9 cellular contexts compared by ENCODE assay signal in genomic region chr10:119654540-119654939, GRCh38. TPM values are rescaled to one million over a fixed set of nuclear protein-coding genes. Genes with fewer than 3 reads are reported as not detected.
DNase-seq lines count a peak whose midpoint lies in the region; ATAC-seq, FAIRE-seq and TF ChIP-seq lines count a peak whose summit lies in the region.
"Had no signal": no experiment of that assay in that cellular context is flagged by ENCODE, and none has a peak within 500 bp of the region (broad histone marks: within the 10 kb centered on the region; RNA-seq: fewer than 3 reads in every experiment).

No MANE protein-coding gene starts in this region.

- H3F3A ChIP-seq in neural progenitor cell (ENCODE audit: low read depth), result peaks cover 24% of the 10 kb centered on the region

- H3K36me3 Mint-ChIP-seq in neural progenitor cell, result peaks cover 7% of the 10 kb centered on the region

- H3K4me2 ChIP-seq in neural progenitor cell, result no peak overlapping the region

- ATAC-seq in GM18502 (IDR thresholded peaks at IDR 0.05; ENCODE audit: poor library complexity, unreplicated experiment) (no peak), GM19324 (IDR thresholded peaks at IDR 0.05; ENCODE audit: low FRiP score, unreplicated experiment) (no peak)

- H3K4me1 Mint-ChIP-seq in neural progenitor cell, result peaks cover 58% of the 10 kb centered on the region

- TF ChIP-seq POLR2A in GM12891 (IDR thresholded peaks at IDR 0.05; ENCODE audit: low read depth, low read length), result no peak

- peak; percentile 47 for DNase-seq in EH (ENCODE audit: low read depth)
- DNase-seq in fibroblast of gingiva (ENCODE audit: low read depth), result peak; percentile 57
- no peak for DNase-seq in skeletal muscle cell (ENCODE audit: low read depth)
- DNase-seq in neural progenitor cell (ENCODE audit: low spot score), result no peak
- DNase-seq in GM12891 (ENCODE audit: insufficient read length, low spot score), result no peak
- DNase-seq: H9 had no signal

- no peak overlapping the region for H3K27ac Mint-ChIP-seq in neural progenitor cell
- H3K27ac Mint-ChIP-seq: H9 had no signal

- H3K9me3 ChIP-seq in neural progenitor cell (ENCODE audit: low read depth), result no peaks in the 10 kb centered on the region

- H2AFZ ChIP-seq in neural progenitor cell (replicated peaks), result no peak overlapping the region

- no peaks in the 10 kb centered on the region for H3K9me3 Mint-ChIP-seq in neural progenitor cell
- H3K9me3 Mint-ChIP-seq: H9 had no signal

- peaks cover 6% of the 10 kb centered on the region for H3K27me3 ChIP-seq in neural progenitor cell

- FAIRE-seq in GM12891 (lab: Jason Lieb, UNC), result no peak

- no peak overlapping the region for H3K4me3 Mint-ChIP-seq in neural progenitor cell

- no peak for TF ChIP-seq CTCF in neural progenitor cell (IDR thresholded peaks at IDR 0.05)

- peaks cover 27% of the 10 kb centered on the region for H3K79me2 ChIP-seq in neural progenitor cell (ENCODE audit: low read depth)

- H3K27me3 Mint-ChIP-seq in neural progenitor cell (ENCODE audit: insufficient read depth, low read depth), result peaks cover 2% of the 10 kb centered on the region

- H4K20me1 ChIP-seq in neural progenitor cell (ENCODE audit: low read depth), result peaks cover 41% of the 10 kb centered on the region

- H3K4me3 ChIP-seq in skeletal muscle cell (ENCODE audit: low read depth, low read length) (peak overlapping the region; percentile 82), neural progenitor cell (no peak overlapping the region)

- no peak overlapping the region for H3K9ac ChIP-seq in neural progenitor cell

- peaks cover 32% of the 10 kb centered on the region for H3K4me1 ChIP-seq in neural progenitor cell

- H3K36me3 ChIP-seq in neural progenitor cell, result no peaks in the 10 kb centered on the region

- no peak overlapping the region for H3K27ac ChIP-seq in neural progenitor cell

TF ChIP-seq in PFSK-1, 5 proteins besides CTCF, POLR2A, EP300 and RAD21:
- no peak for TF ChIP-seq TAF1 (IDR thresholded peaks at IDR 0.05; ENCODE audit: borderline replicate concordance, insufficient read depth, low read length)
- TF ChIP-seq POLR2AphosphoS5 (IDR thresholded peaks at IDR 0.05; ENCODE audit: low read depth, low read length), result no peak
- TF ChIP-seq, protein P1, sequence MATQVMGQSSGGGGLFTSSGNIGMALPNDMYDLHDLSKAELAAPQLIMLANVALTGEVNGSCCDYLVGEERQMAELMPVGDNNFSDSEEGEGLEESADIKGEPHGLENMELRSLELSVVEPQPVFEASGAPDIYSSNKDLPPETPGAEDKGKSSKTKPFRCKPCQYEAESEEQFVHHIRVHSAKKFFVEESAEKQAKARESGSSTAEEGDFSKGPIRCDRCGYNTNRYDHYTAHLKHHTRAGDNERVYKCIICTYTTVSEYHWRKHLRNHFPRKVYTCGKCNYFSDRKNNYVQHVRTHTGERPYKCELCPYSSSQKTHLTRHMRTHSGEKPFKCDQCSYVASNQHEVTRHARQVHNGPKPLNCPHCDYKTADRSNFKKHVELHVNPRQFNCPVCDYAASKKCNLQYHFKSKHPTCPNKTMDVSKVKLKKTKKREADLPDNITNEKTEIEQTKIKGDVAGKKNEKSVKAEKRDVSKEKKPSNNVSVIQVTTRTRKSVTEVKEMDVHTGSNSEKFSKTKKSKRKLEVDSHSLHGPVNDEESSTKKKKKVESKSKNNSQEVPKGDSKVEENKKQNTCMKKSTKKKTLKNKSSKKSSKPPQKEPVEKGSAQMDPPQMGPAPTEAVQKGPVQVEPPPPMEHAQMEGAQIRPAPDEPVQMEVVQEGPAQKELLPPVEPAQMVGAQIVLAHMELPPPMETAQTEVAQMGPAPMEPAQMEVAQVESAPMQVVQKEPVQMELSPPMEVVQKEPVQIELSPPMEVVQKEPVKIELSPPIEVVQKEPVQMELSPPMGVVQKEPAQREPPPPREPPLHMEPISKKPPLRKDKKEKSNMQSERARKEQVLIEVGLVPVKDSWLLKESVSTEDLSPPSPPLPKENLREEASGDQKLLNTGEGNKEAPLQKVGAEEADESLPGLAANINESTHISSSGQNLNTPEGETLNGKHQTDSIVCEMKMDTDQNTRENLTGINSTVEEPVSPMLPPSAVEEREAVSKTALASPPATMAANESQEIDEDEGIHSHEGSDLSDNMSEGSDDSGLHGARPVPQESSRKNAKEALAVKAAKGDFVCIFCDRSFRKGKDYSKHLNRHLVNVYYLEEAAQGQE (IDR thresholded peaks at IDR 0.05; ENCODE audit: insufficient read depth in 1 of 2, low read depth in 2 of 2, low read length in 2 of 2), result no peak
- TF ChIP-seq SIN3A (IDR thresholded peaks at IDR 0.05; ENCODE audit: borderline replicate concordance, insufficient read depth, low read length), result no peak
- TF ChIP-seq FOXP2 (optimal IDR thresholded peaks at IDR 0.05; ENCODE audit: borderline replicate concordance, extremely low read depth, extremely low read length, insufficient read depth), result peak; percentile 85
TF ChIP-seq in PFSK-1: peak in this region for 1.

TF ChIP-seq in GM12891, 5 proteins besides CTCF, POLR2A, EP300 and RAD21:
- TF ChIP-seq SPI1 (IDR thresholded peaks at IDR 0.05; ENCODE audit: low read depth, low read length) (no peak), PAX5 (IDR thresholded peaks at IDR 0.05; ENCODE audit: insufficient read depth, low read length, severe bottlenecking) (no peak), POLR2AphosphoS5 (IDR thresholded peaks at IDR 0.05; ENCODE audit: low read depth, low read length) (no peak), POU2F2 (IDR thresholded peaks at IDR 0.05; ENCODE audit: low read depth, low read length) (no peak), TAF1 (IDR thresholded peaks at IDR 0.05; ENCODE audit: low read depth, low read length) (no peak)

RNA-seq across cellular contexts. Expression of gene BAG3, which starts 3.4 kb away (rescaled TPM):
- 46.6 TPM for polyA plus RNA-seq in PFSK-1 (2012; ENCODE audit: insufficient read length, low read depth)
- total RNA-seq in neural progenitor cell (ENCODE audit: low replicate concordance), result 2.3 and 6.7 TPM in 2 replicates
- 3.5 TPM for polyA plus RNA-seq in GM12891 (2012; ENCODE audit: low read depth, missing spikeins)

RNA-seq across cellular contexts. Expression of gene TIAL1, which starts 57.8 kb away (rescaled TPM):
- polyA plus RNA-seq in PFSK-1 (2012; ENCODE audit: insufficient read length, low read depth), result 61.3 TPM
- total RNA-seq in neural progenitor cell (ENCODE audit: low replicate concordance), result 130 and 166 TPM in 2 replicates
- polyA plus RNA-seq in GM12891 (2012; ENCODE audit: low read depth, missing spikeins), result 75.6 TPM

Comparison
In these comparisons a context has a peak if more than half of its experiments do, and no peak if none do; other contexts are left out.
1. DNase-seq: peak in EH (single experiment) and fibroblast of gingiva (single experiment); none in skeletal muscle cell (single experiment), neural progenitor cell (single experiment) and GM12891 (single experiment).